Comparison of ENCODE assay signal across 1 cellular context in genomic region chr6:34528996-34529664, GRCh38.
TF ChIP-seq lines count a peak whose summit lies in the region.

No MANE protein-coding gene starts in this region.

TF ChIP-seq in H1, 55 proteins besides CTCF, POLR2A, EP300 and RAD21:
- no peak for TF ChIP-seq SIX5 (IDR thresholded peaks at IDR 0.05; ENCODE audit: low read depth, low read length)
- TF ChIP-seq JUND (IDR thresholded peaks at IDR 0.05; ENCODE audit: low read length): no peak
- no peak for TF ChIP-seq KDM5A (IDR thresholded peaks at IDR 0.05; ENCODE audit: low read length)
- TF ChIP-seq BACH1 (IDR thresholded peaks at IDR 0.05; ENCODE audit: low read length): no peak
- no peak for TF ChIP-seq RNF2 (IDR thresholded peaks at IDR 0.05; ENCODE audit: borderline replicate concordance, low read depth, low read length, missing control alignments, poor library complexity, severe bottlenecking)
- no peak for TF ChIP-seq CHD1 (IDR thresholded peaks at IDR 0.05; ENCODE audit: low read depth, low read length)
- TF ChIP-seq E2F6 (IDR thresholded peaks at IDR 0.05): no peak
- TF ChIP-seq ZNF274 (IDR thresholded peaks at IDR 0.05; ENCODE audit: borderline replicate concordance, extremely low read depth, low read length): no peak
